In the genomic region with DNA sequence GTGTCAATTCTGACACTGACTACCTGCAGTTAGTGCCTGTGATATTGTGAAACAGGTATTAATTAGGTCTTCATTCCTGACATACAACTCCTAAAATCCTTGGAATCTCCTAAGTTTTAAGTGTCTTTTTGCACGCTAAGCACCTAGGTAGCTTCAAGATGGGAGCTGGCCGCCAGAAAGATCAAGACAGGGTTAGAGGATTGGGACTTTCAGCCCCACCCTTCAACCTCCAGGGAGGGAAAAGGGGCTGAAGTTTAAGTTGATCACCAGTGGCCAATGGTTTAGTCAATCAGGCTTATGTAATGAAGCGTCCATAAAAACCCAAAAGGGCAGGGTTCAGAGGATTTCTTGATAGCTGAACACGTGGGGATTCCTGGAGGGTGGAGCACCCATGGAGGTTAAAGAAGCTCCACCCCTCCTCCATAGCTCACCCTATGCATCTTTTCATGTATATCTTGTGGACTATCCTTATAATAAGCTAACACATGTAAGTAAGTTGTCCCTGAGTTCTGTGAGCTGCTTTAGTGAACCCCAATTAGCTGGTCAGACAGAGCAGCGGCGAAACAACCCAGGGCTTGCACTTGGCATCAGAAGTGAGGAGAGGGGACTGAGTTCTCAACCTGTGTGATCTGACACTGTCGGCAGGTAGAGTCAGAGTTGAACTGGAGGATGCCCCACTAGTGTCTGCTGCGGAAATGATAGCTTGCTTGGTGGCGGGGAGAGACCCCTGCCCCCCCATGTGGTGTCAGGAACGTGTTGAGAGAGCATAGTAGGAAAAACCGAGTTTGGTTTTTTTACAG, we compare ENCODE assay signal across 16 cellular contexts. TPM values are rescaled to one million over a fixed set of nuclear protein-coding genes. Genes with fewer than 3 reads are reported as not detected.
DNase-seq lines count a peak whose midpoint lies in the region; ATAC-seq, FAIRE-seq and TF ChIP-seq lines count a peak whose summit lies in the region.
"Had no signal": no experiment of that assay in that cellular context is flagged by ENCODE, and none has a peak within 500 bp of the region (broad histone marks: within the 10 kb centered on the region; RNA-seq: fewer than 3 reads in every experiment).

No MANE protein-coding gene starts in this region.

- no peak for FAIRE-seq in RCC 7860 (lab: Jason Lieb, UNC)
- FAIRE-seq: GM12892 had no signal

- no peak overlapping the region for H3K4me3 Mint-ChIP-seq in activated naive CD4-positive, alpha-beta T cell treated with anti-CD3 and anti-CD28 coated beads, Interleukin-2, amount 10 ng/mL, durations not matched to agents 7 days and 5 days
- no peak overlapping the region for H3K4me3 Mint-ChIP-seq in activated T-helper 1 cell treated with anti-CD3 and anti-CD28 coated beads, Interleukin-12 subunit alpha, Interleukin-12 subunit beta, Interleukin-2, Interleukin-4 antibody, amounts not matched to agents 30 ng/mL and 10 ng/mL and 1 ng/mL, durations not matched to agents 14 hours and 24 hours and 36 hours
- H3K4me3 Mint-ChIP-seq in type B pancreatic cell = no peak overlapping the region
- H3K4me3 Mint-ChIP-seq: T-helper 2 cell treated with Interferon-gamma antibody and Interleukin-4, amounts not matched to agents 5 μg/mL and 100 μg/mL, for 36 hours had no signal

- TF ChIP-seq CTCF in type B pancreatic cell (conservative IDR thresholded peaks at IDR 0.05) = no peak

- no peaks in the 10 kb centered on the region for H3K9me3 Mint-ChIP-seq in activated naive CD4-positive, alpha-beta T cell treated with anti-CD3 and anti-CD28 coated beads, Interleukin-2, amount 10 ng/mL, durations not matched to agents 7 days and 5 days
- no peaks in the 10 kb centered on the region for H3K9me3 Mint-ChIP-seq in activated T-helper 1 cell treated with anti-CD3 and anti-CD28 coated beads, Interleukin-12 subunit alpha, Interleukin-12 subunit beta, Interleukin-2, Interleukin-4 antibody, amounts not matched to agents 30 ng/mL and 10 ng/mL and 1 ng/mL, durations not matched to agents 14 hours and 24 hours and 36 hours
- H3K9me3 Mint-ChIP-seq in type B pancreatic cell = no peaks in the 10 kb centered on the region
- H3K9me3 Mint-ChIP-seq: T-helper 2 cell treated with Interferon-gamma antibody and Interleukin-4, amounts not matched to agents 5 μg/mL and 100 μg/mL, for 36 hours had no signal

- DNase-seq in activated naive CD4-positive, alpha-beta T cell treated with anti-CD3 and anti-CD28 coated beads, Interleukin-2, amount 10 ng/mL, durations not matched to agents 7 days and 5 days = no peak
- DNase-seq in activated naive CD4-positive, alpha-beta T cell treated with Interleukin-2 at 50 U/mL for 16 hours = no peak
- DNase-seq in activated T-helper 1 cell treated with anti-CD3 and anti-CD28 coated beads, Interleukin-12 subunit alpha, Interleukin-12 subunit beta, Interleukin-2, Interleukin-4 antibody, amounts not matched to agents 30 ng/mL and 10 ng/mL and 1 ng/mL, durations not matched to agents 14 hours and 24 hours and 36 hours (ENCODE audit: low spot score) = no peak
- DNase-seq in mucosa of gallbladder (ENCODE audit: low spot score) = peak; percentile 8
- no peak for DNase-seq in type B pancreatic cell (ENCODE audit: extremely low spot score, unreplicated experiment)
- DNase-seq in RCC 7860 (ENCODE audit: low spot score) = no peak
- DNase-seq: activated CD8-positive, alpha-beta memory T cell treated with anti-CD3 and anti-CD28 coated beads, Interleukin-2, amount 50 U/mL, for 4 hours; NCI-H1417 treated with DMSO at 0.1 percent for 48 hours; NCI-H774; occipital lobe; SHP77; stimulated activated CD4-positive, alpha-beta T cell treated with anti-CD3 and anti-CD28 coated beads, Interleukin-4, amount 100 ng/mL, for 24 hours had no signal

- intact Hi-C loops in activated T-helper 1 cell treated with anti-CD3 and anti-CD28 coated beads, Interleukin-12 subunit alpha, Interleukin-12 subunit beta, Interleukin-2, Interleukin-4 antibody, amounts not matched to agents 30 ng/mL and 10 ng/mL and 1 ng/mL, durations not matched to agents 14 hours and 24 hours and 36 hours (cut with micrococcal nuclease) = no loop called here

- peak overlapping the region; percentile 46 for H3K27ac Mint-ChIP-seq in activated naive CD4-positive, alpha-beta T cell treated with anti-CD3 and anti-CD28 coated beads, Interleukin-2, amount 10 ng/mL, durations not matched to agents 7 days and 5 days
- H3K27ac Mint-ChIP-seq in activated T-helper 1 cell treated with anti-CD3 and anti-CD28 coated beads, Interleukin-12 subunit alpha, Interleukin-12 subunit beta, Interleukin-2, Interleukin-4 antibody, amounts not matched to agents 30 ng/mL and 10 ng/mL and 1 ng/mL, durations not matched to agents 14 hours and 24 hours and 36 hours = peak overlapping the region; percentile 40
- H3K27ac Mint-ChIP-seq in type B pancreatic cell = peak overlapping the region; percentile 82

- CTCF ChIA-PET in activated naive CD4-positive, alpha-beta T cell treated with anti-CD3 and anti-CD28 coated beads, Interleukin-2, amount 10 ng/mL, durations not matched to agents 7 days and 5 days (lab: Charles Lee) = interaction anchor here (0.8 to 5.6 kb wide), 3 partner anchors 8 to 55 kb away, joined by 3 to 68 read pairs (median 3); partner anchors contain the start of gene BMF

- ATAC-seq in HG02981 (IDR thresholded peaks at IDR 0.05; ENCODE audit: unreplicated experiment) (no peak), GM19035 (IDR thresholded peaks at IDR 0.05; ENCODE audit: unreplicated experiment) (no peak)

- peaks cover 25% of the 10 kb centered on the region for H3K36me3 Mint-ChIP-seq in activated naive CD4-positive, alpha-beta T cell treated with anti-CD3 and anti-CD28 coated beads, Interleukin-2, amount 10 ng/mL, durations not matched to agents 7 days and 5 days
- peaks cover 8% of the 10 kb centered on the region for H3K36me3 Mint-ChIP-seq in activated T-helper 1 cell treated with anti-CD3 and anti-CD28 coated beads, Interleukin-12 subunit alpha, Interleukin-12 subunit beta, Interleukin-2, Interleukin-4 antibody, amounts not matched to agents 30 ng/mL and 10 ng/mL and 1 ng/mL, durations not matched to agents 14 hours and 24 hours and 36 hours (ENCODE audit: low read depth)
- H3K36me3 Mint-ChIP-seq in type B pancreatic cell = peaks cover 3% of the 10 kb centered on the region

- peaks cover 8% of the 10 kb centered on the region for H3K27me3 Mint-ChIP-seq in activated naive CD4-positive, alpha-beta T cell treated with anti-CD3 and anti-CD28 coated beads, Interleukin-2, amount 10 ng/mL, durations not matched to agents 7 days and 5 days
- no peaks in the 10 kb centered on the region for H3K27me3 Mint-ChIP-seq in activated T-helper 1 cell treated with anti-CD3 and anti-CD28 coated beads, Interleukin-12 subunit alpha, Interleukin-12 subunit beta, Interleukin-2, Interleukin-4 antibody, amounts not matched to agents 30 ng/mL and 10 ng/mL and 1 ng/mL, durations not matched to agents 14 hours and 24 hours and 36 hours (ENCODE audit: insufficient read depth)
- H3K27me3 Mint-ChIP-seq in type B pancreatic cell = no peaks in the 10 kb centered on the region

- H3K4me1 Mint-ChIP-seq in activated naive CD4-positive, alpha-beta T cell treated with anti-CD3 and anti-CD28 coated beads, Interleukin-2, amount 10 ng/mL, durations not matched to agents 7 days and 5 days = peaks cover 91% of the 10 kb centered on the region
- H3K4me1 Mint-ChIP-seq in activated T-helper 1 cell treated with anti-CD3 and anti-CD28 coated beads, Interleukin-12 subunit alpha, Interleukin-12 subunit beta, Interleukin-2, Interleukin-4 antibody, amounts not matched to agents 30 ng/mL and 10 ng/mL and 1 ng/mL, durations not matched to agents 14 hours and 24 hours and 36 hours (ENCODE audit: low read depth) = peaks cover 85% of the 10 kb centered on the region
- H3K4me1 Mint-ChIP-seq in type B pancreatic cell (ENCODE audit: unreplicated experiment) = peaks cover 60% of the 10 kb centered on the region

RNA-seq across cellular contexts. Expression of gene SRP14, which starts 12.8 kb away (rescaled TPM):
- total RNA-seq in activated T-helper 1 cell treated with anti-CD3 and anti-CD28 coated beads, Interleukin-12 subunit alpha, Interleukin-12 subunit beta, Interleukin-2, Interleukin-4 antibody, amounts not matched to agents 30 ng/mL and 10 ng/mL and 1 ng/mL, durations not matched to agents 14 hours and 24 hours and 36 hours = 144 and 147 TPM in 2 replicates
- total RNA-seq in mucosa of gallbladder (186 TPM), type B pancreatic cell (ENCODE audit: low replicate concordance) (176 and 235 TPM in 2 replicates)

RNA-seq across cellular contexts. Expression of gene BMF, which starts 56.9 kb away (rescaled TPM):
- 10.1 and 16.5 TPM in 2 replicates for total RNA-seq in activated T-helper 1 cell treated with anti-CD3 and anti-CD28 coated beads, Interleukin-12 subunit alpha, Interleukin-12 subunit beta, Interleukin-2, Interleukin-4 antibody, amounts not matched to agents 30 ng/mL and 10 ng/mL and 1 ng/mL, durations not matched to agents 14 hours and 24 hours and 36 hours
- total RNA-seq in mucosa of gallbladder (36.2 TPM), type B pancreatic cell (ENCODE audit: low replicate concordance) (60.9 and 112 TPM in 2 replicates)
